8 cellular contexts compared by ENCODE assay signal in the genomic region with DNA sequence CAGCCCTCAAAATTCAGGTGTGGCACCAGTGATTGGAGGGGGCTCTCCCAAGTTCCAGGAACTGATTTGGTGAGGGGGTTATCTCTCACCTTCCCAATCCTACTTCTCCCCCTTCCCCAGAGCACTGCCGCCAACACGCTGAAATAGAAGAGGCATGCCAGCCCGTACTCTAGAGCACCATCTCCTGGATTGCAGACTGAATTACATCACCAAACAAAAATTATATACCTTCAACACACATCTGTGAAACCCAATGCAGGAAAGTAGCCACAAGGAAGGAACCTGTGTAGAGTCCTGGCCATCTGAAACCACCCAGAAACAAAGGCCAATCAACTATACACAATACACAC.
DNase-seq lines count a peak whose midpoint lies in the region; ATAC-seq and TF ChIP-seq lines count a peak whose summit lies in the region.
"Not testable (repeated sequence)": the region's sequence is repeated elsewhere in the genome, so short reads cannot be mapped to it uniquely, and the experiment has no call there.

No MANE protein-coding gene starts in this region.

- not testable (repeated sequence) for TF ChIP-seq POLR2A in testis (IDR thresholded peaks at IDR 0.05)

- H3K36me3 ChIP-seq in testis (ENCODE audit: low read depth, missing control alignments) = not testable (repeated sequence)

- intact Hi-C loops in testis (cut with DNase I; ENCODE audit: low total_unique reads) = not testable (repeated sequence)

- H3K27me3 ChIP-seq in testis = not testable (repeated sequence)

- not testable (repeated sequence) for H3K4me3 ChIP-seq in HFF-Myc (replicated peaks; ENCODE audit: low read depth, low read length); testis

- H3K4me1 ChIP-seq in testis = not testable (repeated sequence)

- H3K27ac ChIP-seq in testis = not testable (repeated sequence)

- not testable (repeated sequence) for H3K9me3 ChIP-seq in testis

- TF ChIP-seq CTCF in HFF-Myc (IDR thresholded peaks at IDR 0.05; ENCODE audit: low read depth, low read length, missing control alignments) (peak; percentile 25), nephron progenitor cell (IDR thresholded peaks at IDR 0.05) (peak; percentile 57), testis (IDR thresholded peaks at IDR 0.05) (peak in 2 of 3 experiments; percentile 29 to 49)

- 29 to 39% methylated on average over 3 of the region's 3 CpGs for WGBS in testis, 2 donors

- H3K4me3 Mint-ChIP-seq in activated naive CD8-positive, alpha-beta T cell treated with anti-CD3 and anti-CD28 coated beads, Interleukin-2, amount 50 U/mL, for 24 hours; nephron progenitor cell: not testable (repeated sequence)

- peak; percentile 26 for DNase-seq in DMS79 treated with DMSO at 0.1 percent for 48 hours (lab: John Stamatoyannopoulos, UW)
- not testable (repeated sequence) for DNase-seq in HFF-Myc (ENCODE audit: extremely low read depth, low read depth); testis
- DNase-seq in NCI-H146 (lab: John Stamatoyannopoulos, UW) = peak; percentile 46
- peak; percentile 23 for DNase-seq in SKM-1 (lab: John Stamatoyannopoulos, UW; ENCODE audit: unreplicated experiment)
- DNase-seq in activated naive CD8-positive, alpha-beta T cell treated with anti-CD3 and anti-CD28 coated beads, Interleukin-2, amount 50 U/mL, for 24 hours = peak; percentile 16
- peak; percentile 16 for DNase-seq in globus pallidus (ENCODE audit: low spot score)
- peak; percentile 28 for DNase-seq in nephron progenitor cell

- H3K9me3 Mint-ChIP-seq in activated naive CD8-positive, alpha-beta T cell treated with anti-CD3 and anti-CD28 coated beads, Interleukin-2, amount 50 U/mL, for 24 hours; nephron progenitor cell: not testable (repeated sequence)

- not testable (repeated sequence) for H3K4me1 Mint-ChIP-seq in activated naive CD8-positive, alpha-beta T cell treated with anti-CD3 and anti-CD28 coated beads, Interleukin-2, amount 50 U/mL, for 24 hours
- H3K4me1 Mint-ChIP-seq in nephron progenitor cell = peaks cover 30% of the 10 kb centered on the region

- H3K27me3 Mint-ChIP-seq in activated naive CD8-positive, alpha-beta T cell treated with anti-CD3 and anti-CD28 coated beads, Interleukin-2, amount 50 U/mL, for 24 hours = peaks cover 10% of the 10 kb centered on the region
- H3K27me3 Mint-ChIP-seq in nephron progenitor cell (ENCODE audit: low read depth, poor library complexity) = not testable (repeated sequence)

- H3K27ac Mint-ChIP-seq in activated naive CD8-positive, alpha-beta T cell treated with anti-CD3 and anti-CD28 coated beads, Interleukin-2, amount 50 U/mL, for 24 hours; nephron progenitor cell: not testable (repeated sequence)

- ATAC-seq in activated naive CD8-positive, alpha-beta T cell treated with anti-CD3 and anti-CD28 coated beads, Interleukin-2, amount 50 U/mL, for 24 hours = peak; percentile 69

- not testable (repeated sequence) for H3K36me3 Mint-ChIP-seq in activated naive CD8-positive, alpha-beta T cell treated with anti-CD3 and anti-CD28 coated beads, Interleukin-2, amount 50 U/mL, for 24 hours (ENCODE audit: low read depth); nephron progenitor cell (ENCODE audit: low read depth)
